21 cellular contexts compared by ENCODE assay signal in the genomic region with DNA sequence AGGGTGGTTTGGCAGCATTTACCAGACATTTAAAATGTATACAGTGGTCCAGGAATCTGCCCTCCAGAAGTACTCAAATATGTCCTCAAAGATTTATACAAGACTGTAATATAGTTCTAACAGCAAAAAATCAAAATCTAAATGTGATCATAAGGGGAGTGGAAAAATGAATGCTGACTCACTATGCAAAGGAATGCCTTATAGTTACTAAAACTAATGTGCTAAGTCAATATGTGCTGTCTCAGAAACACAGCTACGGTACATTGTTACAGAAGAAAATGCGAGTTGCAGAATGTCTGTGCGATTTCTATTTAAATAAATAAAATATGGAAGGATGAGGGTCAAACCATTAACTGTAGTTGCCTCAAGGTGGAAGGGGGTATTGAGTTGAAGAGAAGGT.
DNase-seq lines count a peak whose midpoint lies in the region; ATAC-seq, FAIRE-seq and TF ChIP-seq lines count a peak whose summit lies in the region.
"Had no signal": no experiment of that assay in that cellular context is flagged by ENCODE, and none has a peak within 500 bp of the region (broad histone marks: within the 10 kb centered on the region; RNA-seq: fewer than 3 reads in every experiment).

No MANE protein-coding gene starts in this region.

- peak; percentile 62 for FAIRE-seq in GM12878 (lab: Jason Lieb, UNC)
- FAIRE-seq: endothelial cell of umbilical vein, urothelium cell line had no signal

- TF ChIP-seq EP300 in GM12878 (IDR thresholded peaks at IDR 0.05; ENCODE audit: borderline replicate concordance in 1 of 2, control insufficient read depth in 1 of 2, low read depth in 2 of 2, low read length in 2 of 2): no peak

- no peaks in the 10 kb centered on the region for H4K20me1 ChIP-seq in GM12878 (ENCODE audit: control insufficient read depth, insufficient read depth)

- H3K9ac ChIP-seq in GM12878 (ENCODE audit: control insufficient read depth, insufficient read depth, low read length): no peak overlapping the region
- H3K9ac ChIP-seq: neural progenitor cell had no signal

- no peak overlapping the region for H3K4me3 ChIP-seq in AG09309 (ENCODE audit: control insufficient read depth, low read depth, low read length)
- H3K4me3 ChIP-seq in GM12878: no peak overlapping the region
- H3K4me3 ChIP-seq in fibroblast of pulmonary artery (replicated peaks; ENCODE audit: low read depth, low read length): no peak overlapping the region
- H3K4me3 ChIP-seq: dorsolateral prefrontal cortex, neural progenitor cell, SK-N-MC had no signal

- in situ Hi-C loops in GM12878 (cut with MboI): no loop called here

- CTCF ChIA-PET in GM12878 (lab: Yijun Ruan, JAX): no interaction called here

- no peaks in the 10 kb centered on the region; a peak in 1 of 4 replicates for H3K36me3 ChIP-seq in GM12878 (ENCODE audit: control insufficient read depth in 2 of 2, insufficient read depth in 2 of 2, low read length in 1 of 2)
- H3K36me3 ChIP-seq: neural progenitor cell had no signal

- no peak for TF ChIP-seq RAD21 in GM12878 (IDR thresholded peaks at IDR 0.05; ENCODE audit: insufficient read depth, low read depth, low read length)

- H3K79me2 ChIP-seq in GM12878 (ENCODE audit: control insufficient read depth, insufficient read depth, low read length): no peaks in the 10 kb centered on the region

- H2AFZ ChIP-seq in GM12878 (ENCODE audit: control insufficient read depth, low read depth, low read length): no peak overlapping the region
- H2AFZ ChIP-seq: neural progenitor cell had no signal

- no TSS peak for BruUV-seq in GM12878 (replicated peaks; lab: Mats Ljungman, UMichigan)

- SMC1A ChIA-PET in GM12878 (lab: Charles Lee; ENCODE audit: uncharacterized antibody, unreplicated experiment): interaction anchor here (0.5 to 1.0 kb wide), 2 partner anchors 10 to 52 kb away, joined by 3 to 4 read pairs; no protein-coding TSS in a partner anchor

- no peaks in the 10 kb centered on the region for H3K27me3 ChIP-seq in GM12878 (replicated peaks in 1 of 2; ENCODE audit: control insufficient read depth in 2 of 2, insufficient read depth in 2 of 2, low read length in 1 of 2)
- H3K27me3 ChIP-seq: dorsolateral prefrontal cortex, neural progenitor cell had no signal

- H3K9me3 ChIP-seq in GM12878 (replicated peaks; ENCODE audit: control insufficient read depth, insufficient read depth, low read length): peaks cover 2% of the 10 kb centered on the region; the same call in 2 of the 3 replicates

- no peak overlapping the region for H3K4me2 ChIP-seq in GM12878 (ENCODE audit: control insufficient read depth, insufficient read depth)
- H3K4me2 ChIP-seq: neural progenitor cell had no signal

- POLR2A ChIA-PET in GM12878 (lab: Charles Lee): no interaction called here

- 100% methylated on average over 3 of the region's 3 CpGs for WGBS in GM12878 (ENCODE audit: insufficient coverage, insufficient replicate concordance, low lambda C conversion rate, missing lambda C conversion rate)

- no peak overlapping the region for H3K27ac ChIP-seq in GM12878 (ENCODE audit: control insufficient read depth, insufficient read depth)
- H3K27ac ChIP-seq: dorsolateral prefrontal cortex, neural progenitor cell, SK-N-MC had no signal

- DNase-seq in AG09309 (ENCODE audit: low read depth) (peak; percentile 8), LHCN-M2 (ENCODE audit: low read depth) (peak; percentile 24), GM12878 (ENCODE audit: low read depth, low spot score) (no peak), fibroblast of pulmonary artery (ENCODE audit: low read depth) (peak; percentile 45), HK-2 (ENCODE audit: unreplicated experiment) (no peak)
- no peak for DNase-seq in stimulated activated CD4-positive, alpha-beta T cell treated with anti-CD3 and anti-CD28 coated beads, Interleukin-4, amount 100 ng/mL, for 1 hour
- DNase-seq: activated B cell treated with CpG ODN at 0.5 μM for 24 hours; activated CD4-positive, alpha-beta T cell treated with anti-CD3 and anti-CD28 coated beads, Interleukin-2, amount 50 U/mL, for 48 hours; activated effector memory CD4-positive, alpha-beta T cell treated with Interleukin-2 at 50 U/mL for 16 hours; caudate nucleus; CD4-positive, CD25-positive, alpha-beta regulatory T cell; dorsolateral prefrontal cortex; HFFc6; NK-92 treated with Interleukin-12 subunit alpha and Interleukin-12 subunit beta, amount 100 ng/mL, for 24 hours; substantia nigra had no signal

- TF ChIP-seq CTCF in AG09309 (IDR thresholded peaks at IDR 0.05; ENCODE audit: control insufficient read depth, insufficient read depth, low read depth, low read length, missing control alignments): no peak
- TF ChIP-seq CTCF in GM12878 (IDR thresholded peaks at IDR 0.05 in 2 of 3, conservative IDR thresholded peaks at IDR 0.05 in 1 of 3; ENCODE audit: control insufficient read depth in 2 of 3, extremely low read depth in 1 of 3, insufficient read depth in 1 of 3, low read depth in 3 of 3, low read length in 3 of 3): no peak
- TF ChIP-seq CTCF in fibroblast of pulmonary artery (IDR thresholded peaks at IDR 0.05; ENCODE audit: low read length, missing control alignments): no peak

- RAD21 ChIA-PET in GM12878 (lab: Charles Lee; ENCODE audit: unreplicated experiment): no interaction called here

- ATAC-seq in GM12878 (no peak), GM21367 (IDR thresholded peaks at IDR 0.05; ENCODE audit: unreplicated experiment) (no peak), GM18867 (IDR thresholded peaks at IDR 0.05; ENCODE audit: unreplicated experiment) (no peak)

- intact Hi-C loops in GM12878 (cut with micrococcal nuclease; ENCODE audit: unreplicated experiment): no loop called here

- no peaks in the 10 kb centered on the region for H3K4me1 ChIP-seq in GM12878 (ENCODE audit: control insufficient read depth, insufficient read depth, low read length)

- TF ChIP-seq POLR2A in GM12878 (IDR thresholded peaks at IDR 0.05; ENCODE audit: low read depth, low read length): no peak

TF ChIP-seq in GM12878, 131 proteins besides CTCF, POLR2A, EP300 and RAD21:
- TF ChIP-seq NRF1 (conservative IDR thresholded peaks at IDR 0.05; ENCODE audit: low read depth, low read length) (no peak), HDAC2 (IDR thresholded peaks at IDR 0.05) (no peak), CEBPZ (IDR thresholded peaks at IDR 0.05; ENCODE audit: low read depth, low read length) (no peak)
TF ChIP-seq in GM12878: peak in this region for 0.

Comparison
In these comparisons a context has a peak if more than half of its experiments do, and no peak if none do; other contexts are left out.
1. DNase-seq: peak in AG09309 (single experiment), LHCN-M2 (single experiment) and fibroblast of pulmonary artery (single experiment); none in GM12878 (single experiment), HK-2 (single experiment) and stimulated activated CD4-positive, alpha-beta T cell treated with anti-CD3 and anti-CD28 coated beads, Interleukin-4, amount 100 ng/mL, for 1 hour (single experiment).